ENCODE assay signal across 8 cellular contexts in genomic region chr10:97736902-97737769, GRCh38. TPM values are rescaled to one million over a fixed set of nuclear protein-coding genes. Genes with fewer than 3 reads are reported as not detected.
DNase-seq lines count a peak whose midpoint lies in the region; ATAC-seq and TF ChIP-seq lines count a peak whose summit lies in the region.

ZFYVE27 (plus strand) TSS chr10:97737128; CDS start chr10:97738478, 1,350 bp downstream.

- ATAC-seq in HG03457 (IDR thresholded peaks at IDR 0.05; ENCODE audit: unreplicated experiment) (peak; percentile 69), left colon (peak; percentile 84)

- peaks cover 3% of the 10 kb centered on the region for H3K9me3 Mint-ChIP-seq in activated CD4-positive, alpha-beta T cell treated with anti-CD3 and anti-CD28 coated beads, Interleukin-2, amount 10 ng/mL, durations not matched to agents 7 days and 5 days

- CTCF ChIA-PET in activated CD4-positive, alpha-beta T cell treated with anti-CD3 and anti-CD28 coated beads, Interleukin-2, amount 10 ng/mL, durations not matched to agents 7 days and 5 days (lab: Charles Lee), result interaction anchor here (0.7 to 4.1 kb wide), 11 partner anchors 9 to 50 kb away, joined by 4 to 20 read pairs (median 4); partner anchors contain the start of genes AVPI1 and MARVELD1

- no peaks in the 10 kb centered on the region for H3K27me3 ChIP-seq in BLaER1

- H3K36me3 Mint-ChIP-seq in activated CD4-positive, alpha-beta T cell treated with anti-CD3 and anti-CD28 coated beads, Interleukin-2, amount 10 ng/mL, durations not matched to agents 7 days and 5 days (ENCODE audit: low read depth), result peaks cover 29% of the 10 kb centered on the region

- H3K4me2 ChIP-seq in BLaER1, result peak within 1 kb of the TSS; percentile 91

- H3K4me1 Mint-ChIP-seq in activated CD4-positive, alpha-beta T cell treated with anti-CD3 and anti-CD28 coated beads, Interleukin-2, amount 10 ng/mL, durations not matched to agents 7 days and 5 days, result peaks cover 44% of the 10 kb centered on the region

- H3K27ac Mint-ChIP-seq in activated CD4-positive, alpha-beta T cell treated with anti-CD3 and anti-CD28 coated beads, Interleukin-2, amount 10 ng/mL, durations not matched to agents 7 days and 5 days, result peak within 1 kb of the TSS; percentile 96

- intact Hi-C loops in left colon (cut with DNase I, micrococcal nuclease), result loop anchor here in 1 of 2 donors (10.0 kb wide), 1 partner anchor 52 kb away; the partner anchor contains the start of gene AVPI1

- peaks cover 44% of the 10 kb centered on the region for H4K20me1 ChIP-seq in BLaER1

- H3K4me3 ChIP-seq in BLaER1, result peak within 1 kb of the TSS; percentile 99
- H3K4me3 ChIP-seq in coronary artery, result peak within 1 kb of the TSS; percentile 94

- peak within 1 kb of the TSS; percentile 96 for H3K27ac ChIP-seq in BLaER1
- peak within 1 kb of the TSS; percentile 83 to 96 for H3K27ac ChIP-seq in coronary artery

- POLR2A ChIA-PET in activated CD4-positive, alpha-beta T cell treated with anti-CD3 and anti-CD28 coated beads, Interleukin-2, amount 10 ng/mL, durations not matched to agents 7 days and 5 days (lab: Charles Lee), result no interaction called here

- H3K27me3 Mint-ChIP-seq in activated CD4-positive, alpha-beta T cell treated with anti-CD3 and anti-CD28 coated beads, Interleukin-2, amount 10 ng/mL, durations not matched to agents 7 days and 5 days, result no peaks in the 10 kb centered on the region

- H3K9ac ChIP-seq in BLaER1, result peak within 1 kb of the TSS; percentile 97

- H3K4me3 Mint-ChIP-seq in activated CD4-positive, alpha-beta T cell treated with anti-CD3 and anti-CD28 coated beads, Interleukin-2, amount 10 ng/mL, durations not matched to agents 7 days and 5 days, result peak within 1 kb of the TSS; percentile 92

- peaks cover 56% of the 10 kb centered on the region for H3K4me1 ChIP-seq in BLaER1

- peaks cover 4% of the 10 kb centered on the region; the same call in 1 of the 2 replicates for H3K9me3 ChIP-seq in BLaER1

- DNase-seq in GM19240 (ENCODE audit: insufficient read length, low spot score), result peak; percentile 96
- peak; percentile 65 to 92 for DNase-seq in NCI-H526 (lab: John Stamatoyannopoulos, UW)
- DNase-seq in activated CD4-positive, alpha-beta T cell treated with anti-CD3 and anti-CD28 coated beads, Interleukin-2, amount 10 ng/mL, durations not matched to agents 7 days and 5 days, result peak; percentile 95
- DNase-seq in coronary artery (ENCODE audit: low spot score), result peak; percentile 94
- DNase-seq in left colon, result peak; percentile 95 to 98
- peak; percentile 95 to 96 for DNase-seq in stimulated activated CD4-positive, alpha-beta T cell treated with anti-CD3 and anti-CD28 coated beads, Interleukin-1b, Interleukin-23, amount 100 ng/mL, for 4 hours (ENCODE audit: low read depth in 2 of 2)

- peaks cover 12% of the 10 kb centered on the region for H3K36me3 ChIP-seq in BLaER1

- no peak for TF ChIP-seq CTCF in coronary artery (IDR thresholded peaks at IDR 0.05)

RNA-seq across cellular contexts. Expression of gene ZFYVE27, which starts in this region (rescaled TPM):
- total RNA-seq in activated CD4-positive, alpha-beta T cell treated with anti-CD3 and anti-CD28 coated beads, Interleukin-2, amount 10 ng/mL, durations not matched to agents 7 days and 5 days, result 10 to 100 TPM; 23.9 to 31.9 TPM
- total RNA-seq in left colon, result 10 to 100 TPM; 52.1 to 57.6 TPM

Comparison
In these comparisons a context has a peak if more than half of its experiments do, and no peak if none do; other contexts are left out.
1. Peak in every context shown above with its lines: DNase-seq, ATAC-seq, H3K4me3 ChIP-seq and H3K27ac ChIP-seq.